Comparison of ENCODE assay signal across 10 cellular contexts in genomic region chr22:19974233-19974861, GRCh38. TPM values are rescaled to one million over a fixed set of nuclear protein-coding genes. Genes with fewer than 3 reads are reported as not detected.
A peak's percentile ranks its signal among the peaks of the same experiment; 100 is the strongest.
DNase-seq lines count a peak whose midpoint lies in the region; ATAC-seq and TF ChIP-seq lines count a peak whose summit lies in the region.
"Had no signal": no experiment of that assay in that cellular context is flagged by ENCODE, and none has a peak within 500 bp of the region (broad histone marks: within the 10 kb centered on the region; RNA-seq: fewer than 3 reads in every experiment).

No MANE protein-coding gene starts in this region.

- ATAC-seq in GM21619 (IDR thresholded peaks at IDR 0.05; ENCODE audit: unreplicated experiment) = no peak
- ATAC-seq in gastrocnemius medialis = no peak

- H3K27me3 ChIP-seq in colonic mucosa = no peaks in the 10 kb centered on the region
- H3K27me3 ChIP-seq in thyroid gland = no peaks in the 10 kb centered on the region
- H3K27me3 ChIP-seq in gastrocnemius medialis = no peaks in the 10 kb centered on the region

- H3K9me3 Mint-ChIP-seq in HFFc6 (no peaks in the 10 kb centered on the region), neural crest cell (no peaks in the 10 kb centered on the region)

- H3K36me3 ChIP-seq in colonic mucosa = no peaks in the 10 kb centered on the region
- H3K36me3 ChIP-seq in thyroid gland = peaks cover 17 to 37% of the 10 kb centered on the region in 2 donors
- H3K36me3 ChIP-seq in gastrocnemius medialis = peaks cover 0 to 11% of the 10 kb centered on the region in 2 donors

- H3K9me3 ChIP-seq in colonic mucosa (no peaks in the 10 kb centered on the region), thyroid gland (no peaks in the 10 kb centered on the region), gastrocnemius medialis (no peaks in the 10 kb centered on the region)
- H3K9me3 ChIP-seq: thoracic aorta had no signal

- no peaks in the 10 kb centered on the region; the same call in 1 of the 2 replicates for H3K27me3 Mint-ChIP-seq in HFFc6 (ENCODE audit: insufficient read depth)
- peaks cover 8% of the 10 kb centered on the region for H3K27me3 Mint-ChIP-seq in neural crest cell (ENCODE audit: low read depth)

- no peak overlapping the region for H3K27ac Mint-ChIP-seq in HFFc6
- H3K27ac Mint-ChIP-seq in neural crest cell (ENCODE audit: unreplicated experiment) = peak overlapping the region; percentile 80

- no peaks in the 10 kb centered on the region for H3K36me3 Mint-ChIP-seq in HFFc6 (ENCODE audit: low read depth)
- H3K36me3 Mint-ChIP-seq in neural crest cell (ENCODE audit: low read depth) = peaks cover 12% of the 10 kb centered on the region

- H3K4me1 ChIP-seq in colonic mucosa (no peaks in the 10 kb centered on the region), thyroid gland (peaks cover 0 to 20% of the 10 kb centered on the region in 2 donors), gastrocnemius medialis (peaks cover 0 to 11% of the 10 kb centered on the region in 2 donors)

- intact Hi-C loops in colonic mucosa (cut with DNase I) (loop anchor here (10.0 kb wide), 1 partner anchor 290 kb away; the partner anchor contains the start of gene RTN4R), thyroid gland (cut with DNase I) (loop anchor here (10.0 kb wide), 2 partner anchors 150 to 310 kb away; no protein-coding TSS in a partner anchor), gastrocnemius medialis (cut with DNase I; ENCODE audit: low total_unique reads) (loop anchor here (5.0 to 10.0 kb wide), 2 partner anchors 110 to 153 kb away; partner anchors contain the start of gene DGCR8)

- DNase-seq in DMS 273 treated with DMSO at 0.1 percent for 48 hours (lab: John Stamatoyannopoulos, UW) (peak; percentile 83), HFFc6 (peak; percentile 32), NCI-H69 (lab: John Stamatoyannopoulos, UW) (peak; percentile 99), colonic mucosa (peak; percentile 70), neural crest cell (ENCODE audit: low read depth, low spot score) (peak; percentile 68), thyroid gland (no peak), gastrocnemius medialis (no peak)

- WGBS in thyroid gland, 2 donors = 78 to 84% methylated on average over 12 to 13 of the region's 13 CpGs

- H3K4me3 ChIP-seq in colonic mucosa = no peak overlapping the region
- no peak overlapping the region for H3K4me3 ChIP-seq in thyroid gland (replicated peaks in 1 of 3)
- H3K4me3 ChIP-seq in gastrocnemius medialis = no peak overlapping the region
- H3K4me3 ChIP-seq: thoracic aorta had no signal

- no peak overlapping the region for H3K4me3 Mint-ChIP-seq in HFFc6
- H3K4me3 Mint-ChIP-seq in neural crest cell = peak overlapping the region; percentile 80

- no peaks in the 10 kb centered on the region for H3K4me1 Mint-ChIP-seq in HFFc6 (ENCODE audit: low read depth)
- H3K4me1 Mint-ChIP-seq in neural crest cell = peaks cover 21% of the 10 kb centered on the region

- in situ Hi-C loops in gastrocnemius medialis (cut with MboI; ENCODE audit: low sequenced_read_pairs in 4 of 4) = loop anchor here in 3 of 4 donors (5.0 kb wide), 1 partner anchor 38 kb away; no protein-coding TSS in a partner anchor

- TF ChIP-seq CTCF in HFFc6 (IDR thresholded peaks at IDR 0.05) (no peak), colonic mucosa (IDR thresholded peaks at IDR 0.05) (no peak), neural crest cell (conservative IDR thresholded peaks at IDR 0.05) (no peak), thyroid gland (IDR thresholded peaks at IDR 0.05) (no peak), gastrocnemius medialis (IDR thresholded peaks at IDR 0.05 in 4 of 5, conservative IDR thresholded peaks at IDR 0.05 in 1 of 5) (no peak)

- TF ChIP-seq POLR2A in thyroid gland (IDR thresholded peaks at IDR 0.05) (no peak), gastrocnemius medialis (IDR thresholded peaks at IDR 0.05) (no peak)

- no peak overlapping the region for H3K27ac ChIP-seq in colonic mucosa
- peak overlapping the region in 1 of 3 donors; percentile 17 for H3K27ac ChIP-seq in thyroid gland
- H3K27ac ChIP-seq in gastrocnemius medialis = no peak overlapping the region
- H3K27ac ChIP-seq: KMS-11 had no signal

- H3K9ac ChIP-seq in colonic mucosa (ENCODE audit: low read depth in 2 of 2, low read length in 2 of 2) = no peak overlapping the region
- H3K9ac ChIP-seq: KMS-11 had no signal

RNA-seq across cellular contexts. Expression of gene TXNRD2, which starts 32.7 kb away (rescaled TPM):
- total RNA-seq in HFFc6 (2021; fragmentation: NEBNext Ultra II Directional; extraction: Animal tissue kit (Norgen Biotek cat#: 25700)) = 10 to 100 TPM; 24.8 to 30.6 (median 28.3) TPM
- total RNA-seq in colonic mucosa = 10 to 100 TPM; 22.3 to 29.5 TPM
- total RNA-seq in neural crest cell = 21.7 and 22.2 TPM in 2 replicates
- 10 to 100 TPM; 19.5 to 34.5 (median 25.6) TPM for total RNA-seq in thyroid gland
- 10 to 100 TPM in 3 of 4 donors, 1 to 10 TPM in 1; 9.0 to 18.0 (median 14.4) TPM for total RNA-seq in gastrocnemius medialis

RNA-seq across cellular contexts. Expression of gene COMT, which starts 32.8 kb away (rescaled TPM):
- total RNA-seq in HFFc6 (2021; fragmentation: NEBNext Ultra II Directional; extraction: Animal tissue kit (Norgen Biotek cat#: 25700)) = 100 to 1,000 TPM; 215 to 306 (median 234) TPM
- 100 to 1,000 TPM in 1 of 2 donors, 10 to 100 TPM in 1; 70.0 to 125 TPM for total RNA-seq in colonic mucosa
- 70.9 and 86.4 TPM in 2 replicates for total RNA-seq in neural crest cell
- total RNA-seq in thyroid gland = 100 to 1,000 TPM in 3 of 4 donors, 10 to 100 TPM in 1; 92.6 to 216 (median 138) TPM
- total RNA-seq in gastrocnemius medialis = 100 to 1,000 TPM; 154 to 255 (median 223) TPM

RNA-seq across cellular contexts. Expression of gene ARVCF, which starts 42.3 kb away (rescaled TPM):
- total RNA-seq in HFFc6 (2021; fragmentation: NEBNext Ultra II Directional; extraction: Animal tissue kit (Norgen Biotek cat#: 25700)) = 1 to 10 TPM; 1.5 to 3.3 (median 2.0) TPM
- total RNA-seq in colonic mucosa (10 to 100 TPM; 11.7 to 18.5 TPM), neural crest cell (93.5 and 105 TPM in 2 replicates), thyroid gland (100 to 1,000 TPM in 3 of 4 donors, 10 to 100 TPM in 1; 34.5 to 123 (median 111) TPM), gastrocnemius medialis (10 to 100 TPM in 3 of 4 donors, 1 to 10 TPM in 1; 6.9 to 19.6 (median 18.0) TPM)

RNA-seq across cellular contexts. Expression of gene TANGO2, which starts 46.6 kb away (rescaled TPM):
- total RNA-seq in HFFc6 (2021; fragmentation: NEBNext Ultra II Directional; extraction: Animal tissue kit (Norgen Biotek cat#: 25700)) = 10 to 100 TPM; 28.5 to 38.0 (median 34.9) TPM
- total RNA-seq in colonic mucosa (10 to 100 TPM; 22.1 to 34.1 TPM), neural crest cell (12.8 and 13.4 TPM in 2 replicates), thyroid gland (10 to 100 TPM; 50.3 to 82.7 (median 65.2) TPM), gastrocnemius medialis (100 to 1,000 TPM in 1 of 4 donors, 10 to 100 TPM in 3; 43.0 to 115 (median 52.5) TPM)

Comparison
In these comparisons a context has a peak if more than half of its experiments do, and no peak if none do; other contexts are left out.
1. DNase-seq: peak in DMS 273 treated with DMSO at 0.1 percent for 48 hours (single experiment), HFFc6 (single experiment), NCI-H69 (single experiment), colonic mucosa (single experiment) and neural crest cell (single experiment); none in thyroid gland (0 of 2) and gastrocnemius medialis (0 of 2).